1 cellular context compared by ENCODE assay signal in the genomic region with DNA sequence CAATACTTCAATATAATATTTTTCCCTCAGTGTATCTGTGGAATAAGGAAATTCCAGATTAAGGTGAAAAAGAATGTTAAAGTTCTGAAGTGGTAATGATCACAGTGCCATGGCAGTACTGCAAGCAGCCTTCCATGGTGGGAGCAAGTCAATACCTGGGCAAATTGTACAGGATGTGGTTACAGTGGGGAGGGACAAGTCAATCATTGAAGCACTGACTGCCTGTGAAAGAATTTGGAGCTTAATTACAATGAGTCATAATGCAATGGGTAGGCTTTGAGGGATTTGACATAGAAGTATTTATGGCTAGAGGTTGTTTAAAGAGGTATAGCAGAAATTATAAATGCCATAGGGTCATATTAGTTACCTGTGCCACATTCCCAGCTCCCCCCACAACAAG.
TF ChIP-seq lines count a peak whose summit lies in the region.

No MANE protein-coding gene starts in this region.

TF ChIP-seq in HepG2, 621 proteins besides CTCF, POLR2A, EP300 and RAD21 (continued from another document):
- TF ChIP-seq, protein P1, sequence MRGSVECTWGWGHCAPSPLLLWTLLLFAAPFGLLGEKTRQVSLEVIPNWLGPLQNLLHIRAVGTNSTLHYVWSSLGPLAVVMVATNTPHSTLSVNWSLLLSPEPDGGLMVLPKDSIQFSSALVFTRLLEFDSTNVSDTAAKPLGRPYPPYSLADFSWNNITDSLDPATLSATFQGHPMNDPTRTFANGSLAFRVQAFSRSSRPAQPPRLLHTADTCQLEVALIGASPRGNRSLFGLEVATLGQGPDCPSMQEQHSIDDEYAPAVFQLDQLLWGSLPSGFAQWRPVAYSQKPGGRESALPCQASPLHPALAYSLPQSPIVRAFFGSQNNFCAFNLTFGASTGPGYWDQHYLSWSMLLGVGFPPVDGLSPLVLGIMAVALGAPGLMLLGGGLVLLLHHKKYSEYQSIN (CRISPR knock-in tag; IDR thresholded peaks at IDR 0.05; ENCODE audit: borderline replicate concordance): no peak
- TF ChIP-seq ZFP1 (CRISPR knock-in tag; IDR thresholded peaks at IDR 0.05) (no peak), ZNF20 (CRISPR knock-in tag; IDR thresholded peaks at IDR 0.05) (no peak), ZNF260 (CRISPR knock-in tag; IDR thresholded peaks at IDR 0.05; ENCODE audit: borderline replicate concordance, low read depth) (no peak), PHB2 (IDR thresholded peaks at IDR 0.05; ENCODE audit: partially characterized antibody) (no peak)
